In the genomic region with DNA sequence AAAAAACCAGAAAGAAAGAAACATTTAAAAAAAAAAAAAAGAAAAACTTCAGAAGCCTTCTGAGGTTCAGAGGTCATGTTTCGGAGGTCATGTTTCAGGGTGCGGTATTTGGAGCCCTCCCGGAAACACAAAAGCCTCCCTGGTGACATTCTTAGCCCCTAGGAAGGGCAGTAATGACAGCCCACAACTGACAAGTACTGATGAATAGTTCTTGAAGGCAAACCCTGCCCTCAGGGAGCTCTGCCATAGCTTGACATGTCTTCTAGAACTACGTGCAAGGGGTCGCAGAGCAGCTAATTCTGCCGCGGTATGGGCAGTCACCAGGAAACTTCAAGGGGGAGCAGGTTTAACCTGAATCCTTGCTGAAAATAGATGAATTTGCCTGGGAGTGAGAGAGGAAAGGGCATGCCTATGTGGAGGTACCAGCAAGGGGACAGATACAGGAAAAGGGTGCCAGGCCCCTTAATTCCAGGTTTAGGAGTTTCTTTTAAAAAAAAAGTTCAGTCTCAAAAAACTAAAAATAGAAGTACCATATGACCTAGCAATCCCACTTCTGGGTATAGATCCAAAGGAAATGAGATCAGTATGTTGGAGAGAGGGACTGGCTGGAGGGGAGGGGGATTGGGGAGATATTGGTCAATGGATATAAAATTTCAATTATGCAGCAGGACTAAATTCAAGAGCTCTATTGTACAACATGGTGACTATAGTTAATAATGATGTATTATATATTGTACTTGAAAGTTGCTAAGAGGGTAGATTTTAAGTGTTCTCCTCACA, we compare ENCODE assay signal across 1 cellular context.
TF ChIP-seq lines count a peak whose summit lies in the region.

No MANE protein-coding gene starts in this region.

TF ChIP-seq in IMR-90, 13 proteins besides CTCF, POLR2A, EP300 and RAD21 (continued from another document):
- no peak for TF ChIP-seq SMC3 (IDR thresholded peaks at IDR 0.05; ENCODE audit: low read depth, low read length)
- no peak for TF ChIP-seq MAZ (IDR thresholded peaks at IDR 0.05; ENCODE audit: borderline replicate concordance, low read depth, low read length)
- TF ChIP-seq RCOR1 (IDR thresholded peaks at IDR 0.05; ENCODE audit: insufficient replicate concordance, low read length) = no peak
- no peak for TF ChIP-seq CEBPB (IDR thresholded peaks at IDR 0.05; ENCODE audit: low read depth, low read length)
